ENCODE assay signal across 10 cellular contexts in genomic region chr11:47225552-47226137, GRCh38. TPM values are rescaled to one million over a fixed set of nuclear protein-coding genes. Genes with fewer than 3 reads are reported as not detected.
DNase-seq lines count a peak whose midpoint lies in the region; ATAC-seq and TF ChIP-seq lines count a peak whose summit lies in the region.
"Had no signal": no experiment of that assay in that cellular context is flagged by ENCODE, and none has a peak within 500 bp of the region (broad histone marks: within the 10 kb centered on the region; RNA-seq: fewer than 3 reads in every experiment).

No MANE protein-coding gene starts in this region.

- DNase-seq in M059J (ENCODE audit: low read depth) (peak; percentile 24), lower lobe of right lung (no peak), H4 (ENCODE audit: low spot score) (no peak), NCI-H1694 (lab: John Stamatoyannopoulos, UW) (no peak), HUDEP-2 (lab: John Stamatoyannopoulos, UW; ENCODE audit: unreplicated experiment in 76 of 76) (no peak)
- DNase-seq in activated CD8-positive, alpha-beta memory T cell treated with anti-CD3 and anti-CD28 coated beads, Interleukin-2, amount 50 U/mL, for 4 hours: no peak
- DNase-seq: KG1, small intestine had no signal

- TF ChIP-seq CTCF in lower lobe of right lung (IDR thresholded peaks at IDR 0.05): no peak

- H3K9me3 ChIP-seq in lower lobe of right lung: no peaks in the 10 kb centered on the region

- H3K4me3 ChIP-seq in lower lobe of right lung: no peak overlapping the region

- H3K27me3 ChIP-seq in lower lobe of right lung (ENCODE audit: low read depth): no peaks in the 10 kb centered on the region

- ATAC-seq in GM18909 (IDR thresholded peaks at IDR 0.05; ENCODE audit: poor library complexity, unreplicated experiment): peak; percentile 59
- ATAC-seq in GM21825 (IDR thresholded peaks at IDR 0.05; ENCODE audit: unreplicated experiment): peak; percentile 92
- ATAC-seq in lower lobe of right lung: peak; percentile 49 to 57

- H3K27ac ChIP-seq in lower lobe of right lung: no peak overlapping the region

- intact Hi-C loops in lower lobe of right lung (cut with DNase I): no loop called here

- H3K36me3 ChIP-seq in lower lobe of right lung: peaks cover 90% of the 10 kb centered on the region

- H3K4me1 ChIP-seq in lower lobe of right lung: no peaks in the 10 kb centered on the region

RNA-seq across cellular contexts. Expression of gene DDB2, which starts 10.9 kb away (rescaled TPM):
- total RNA-seq in M059J (2014; rRNA removed; shearing (Covaris generic)): 21.2 and 23.2 TPM in 2 replicates
- total RNA-seq in lower lobe of right lung: 37.5 TPM
- 41.4 and 43.0 TPM in 2 replicates for total RNA-seq in H4 (2014; rRNA removed; shearing (Covaris generic))

RNA-seq across cellular contexts. Expression of gene ACP2, which starts 23.0 kb away (rescaled TPM):
- 74.4 and 98.8 TPM in 2 replicates for total RNA-seq in M059J (2014; rRNA removed; shearing (Covaris generic))
- total RNA-seq in lower lobe of right lung: 33.0 TPM
- 21.6 and 24.0 TPM in 2 replicates for total RNA-seq in H4 (2014; rRNA removed; shearing (Covaris generic))

RNA-seq across cellular contexts. Expression of gene NR1H3, which starts 32.2 kb away (rescaled TPM):
- total RNA-seq in M059J (2014; rRNA removed; shearing (Covaris generic)): 7.7 and 13.1 TPM in 2 replicates
- total RNA-seq in lower lobe of right lung: 49.2 TPM
- 15.7 and 16.1 TPM in 2 replicates for total RNA-seq in H4 (2014; rRNA removed; shearing (Covaris generic))

RNA-seq across cellular contexts. Expression of gene PACSIN3, which starts 39.4 kb away (rescaled TPM):
- 13.3 and 15.8 TPM in 2 replicates for total RNA-seq in M059J (2014; rRNA removed; shearing (Covaris generic))
- 28.6 TPM for total RNA-seq in lower lobe of right lung
- total RNA-seq in H4 (2014; rRNA removed; shearing (Covaris generic)): 11.3 and 16.4 TPM in 2 replicates

RNA-seq across cellular contexts. Expression of gene MADD, which starts 44.3 kb away (rescaled TPM):
- total RNA-seq in M059J (2014; rRNA removed; shearing (Covaris generic)): 13.3 and 25.1 TPM in 2 replicates
- 53.7 TPM for total RNA-seq in lower lobe of right lung
- 8.9 and 17.2 TPM in 2 replicates for total RNA-seq in H4 (2014; rRNA removed; shearing (Covaris generic))
